17 cellular contexts compared by ENCODE assay signal in the genomic region with DNA sequence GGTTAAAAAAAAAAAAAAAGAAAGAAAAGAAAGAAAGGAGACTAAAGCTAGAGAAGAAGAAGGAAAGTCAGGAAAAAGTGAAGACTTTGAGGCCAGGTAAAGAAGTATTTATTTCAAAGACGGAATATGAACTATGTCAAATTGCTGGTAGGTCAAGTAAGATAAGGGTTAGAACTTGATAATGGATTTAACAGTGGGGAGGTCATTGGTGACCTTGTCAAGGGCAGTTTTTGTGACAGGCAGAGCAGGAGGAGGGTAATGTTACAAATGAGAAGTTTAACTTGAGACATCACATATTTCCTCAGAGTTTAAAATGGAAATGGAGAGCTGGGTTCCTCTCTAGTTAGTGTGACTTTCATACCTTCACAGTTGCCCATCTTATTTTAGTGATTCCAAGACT. TPM values are rescaled to one million over a fixed set of nuclear protein-coding genes. Genes with fewer than 3 reads are reported as not detected.
DNase-seq lines count a peak whose midpoint lies in the region; ATAC-seq, FAIRE-seq and TF ChIP-seq lines count a peak whose summit lies in the region.
"Had no signal": no experiment of that assay in that cellular context is flagged by ENCODE, and none has a peak within 500 bp of the region (broad histone marks: within the 10 kb centered on the region; RNA-seq: fewer than 3 reads in every experiment).

No MANE protein-coding gene starts in this region.

- peak; percentile 41 for ATAC-seq in left ventricle myocardium superior
- ATAC-seq in GM12878: no peak
- no peak for ATAC-seq in HG03469 (IDR thresholded peaks at IDR 0.05; ENCODE audit: unreplicated experiment)

- H3K36me3 ChIP-seq in right atrium auricular region (no peaks in the 10 kb centered on the region), GM12878 (ENCODE audit: control insufficient read depth in 2 of 2, insufficient read depth in 2 of 2, low read length in 1 of 2) (no peaks in the 10 kb centered on the region)

- H3K36me3 Mint-ChIP-seq in nephron (ENCODE audit: low read depth): no peaks in the 10 kb centered on the region

- H3K9me3 ChIP-seq in right atrium auricular region (no peaks in the 10 kb centered on the region), GM12878 (replicated peaks; ENCODE audit: control insufficient read depth, insufficient read depth, low read length) (no peaks in the 10 kb centered on the region)

- no peaks in the 10 kb centered on the region for H3K9me3 Mint-ChIP-seq in nephron
- H3K9me3 Mint-ChIP-seq: CD4-positive, alpha-beta memory T cell had no signal

- TF ChIP-seq POLR2A in GM12878 (IDR thresholded peaks at IDR 0.05; ENCODE audit: low read depth, low read length): no peak

- H3K4me3 ChIP-seq in right atrium auricular region: no peak overlapping the region
- H3K4me3 ChIP-seq in GM12878: no peak overlapping the region
- H3K4me3 ChIP-seq: GM23248 had no signal

- no peak overlapping the region for H3K4me2 ChIP-seq in GM12878 (ENCODE audit: control insufficient read depth, insufficient read depth)

- in situ Hi-C loops in GM12878 (cut with MboI): no loop called here

- TF ChIP-seq EP300 in GM12878 (IDR thresholded peaks at IDR 0.05; ENCODE audit: borderline replicate concordance in 1 of 2, control insufficient read depth in 1 of 2, low read depth in 2 of 2, low read length in 2 of 2): no peak

- intact Hi-C loops in left ventricle myocardium superior (cut with micrococcal nuclease) (no loop called here), GM12878 (cut with micrococcal nuclease; ENCODE audit: unreplicated experiment) (no loop called here)

- H4K20me1 ChIP-seq in GM12878 (ENCODE audit: control insufficient read depth, insufficient read depth): no peaks in the 10 kb centered on the region

- FAIRE-seq in GM12878 (lab: Jason Lieb, UNC): no peak
- FAIRE-seq: G401.6, GM19239, H1 had no signal

- POLR2A ChIA-PET in GM12878 (lab: Charles Lee): interaction anchor here (0.9 to 1.0 kb wide), 2 partner anchors 10 to 13 kb away, joined by 3 to 5 read pairs; partner anchors contain the start of gene WDR7

- H3K4me1 Mint-ChIP-seq in nephron: peaks cover 32% of the 10 kb centered on the region

- H3K27me3 Mint-ChIP-seq in nephron (ENCODE audit: low read depth): no peaks in the 10 kb centered on the region
- H3K27me3 Mint-ChIP-seq: CD4-positive, alpha-beta memory T cell had no signal

- peaks cover 2% of the 10 kb centered on the region; the same call in 1 of the 2 replicates for H3K79me2 ChIP-seq in GM12878 (ENCODE audit: control insufficient read depth, insufficient read depth, low read length)

- no peak overlapping the region for H2AFZ ChIP-seq in GM12878 (ENCODE audit: control insufficient read depth, low read depth, low read length)
- H2AFZ ChIP-seq: GM23248 had no signal

- CTCF ChIA-PET in GM12878 (lab: Yijun Ruan, JAX): no interaction called here

- no peak overlapping the region for H3K9ac ChIP-seq in GM12878 (ENCODE audit: control insufficient read depth, insufficient read depth, low read length)
- H3K9ac ChIP-seq: GM23248 had no signal

- no peak for TF ChIP-seq RAD21 in GM12878 (IDR thresholded peaks at IDR 0.05; ENCODE audit: insufficient read depth, low read depth, low read length)

- H3K4me1 ChIP-seq in right atrium auricular region (peaks cover 0 to 9% of the 10 kb centered on the region in 2 donors), GM12878 (ENCODE audit: control insufficient read depth, insufficient read depth, low read length) (no peaks in the 10 kb centered on the region)

- RAD21 ChIA-PET in GM12878 (lab: Charles Lee; ENCODE audit: unreplicated experiment): no interaction called here

- no peak for TF ChIP-seq CTCF in right atrium auricular region (IDR thresholded peaks at IDR 0.05)
- no peak for TF ChIP-seq CTCF in GM12878 (IDR thresholded peaks at IDR 0.05 in 2 of 3, conservative IDR thresholded peaks at IDR 0.05 in 1 of 3; ENCODE audit: control insufficient read depth in 2 of 3, extremely low read depth in 1 of 3, insufficient read depth in 1 of 3, low read depth in 3 of 3, low read length in 3 of 3)
- TF ChIP-seq CTCF in nephron (IDR thresholded peaks at IDR 0.05; ENCODE audit: unreplicated experiment in 3 of 3): no peak

- BruUV-seq in GM12878 (replicated peaks; lab: Mats Ljungman, UMichigan): TSS peak; percentile 20

- no peak for DNase-seq in left ventricle myocardium superior
- no peak for DNase-seq in right atrium auricular region (ENCODE audit: low spot score)
- no peak for DNase-seq in GM12878 (ENCODE audit: low read depth, low spot score)
- DNase-seq in DMS153 treated with DMSO at 0.1 percent for 48 hours (lab: John Stamatoyannopoulos, UW; ENCODE audit: unreplicated experiment): no peak
- DNase-seq: C1 segment of cervical spinal cord; Calu3; CD4-positive, alpha-beta memory T cell; COR-L47; DND-41; GM23248; H7; HCEC 1CT had no signal

- H3K27ac ChIP-seq in right atrium auricular region (no peak overlapping the region), GM12878 (ENCODE audit: control insufficient read depth, insufficient read depth) (no peak overlapping the region)
- H3K27ac ChIP-seq: GM23248 had no signal

- 100% methylated on average over 1 of the region's 1 CpG for WGBS in GM12878 (ENCODE audit: insufficient coverage, insufficient replicate concordance, low lambda C conversion rate, missing lambda C conversion rate)

- H3K27me3 ChIP-seq in right atrium auricular region: no peaks in the 10 kb centered on the region
- H3K27me3 ChIP-seq in GM12878 (replicated peaks in 1 of 2; ENCODE audit: control insufficient read depth in 2 of 2, insufficient read depth in 2 of 2, low read length in 1 of 2): no peaks in the 10 kb centered on the region

- H3K4me3 Mint-ChIP-seq in nephron: no peak overlapping the region

- SMC1A ChIA-PET in GM12878 (lab: Charles Lee; ENCODE audit: uncharacterized antibody, unreplicated experiment): interaction anchor here (0.6 to 1.1 kb wide), 2 partner anchors 22 to 32 kb away, joined by 3 to 4 read pairs; no protein-coding TSS in a partner anchor

- H3K27ac Mint-ChIP-seq in nephron: peak overlapping the region in 2 of 3 experiments; percentile 6 to 56

TF ChIP-seq in GM12878, 131 proteins besides CTCF, POLR2A, EP300 and RAD21 (continues in another document):
- TF ChIP-seq ZNF622 (IDR thresholded peaks at IDR 0.05): no peak
- no peak for TF ChIP-seq TARDBP (IDR thresholded peaks at IDR 0.05; ENCODE audit: borderline replicate concordance)
- TF ChIP-seq BHLHE40 (IDR thresholded peaks at IDR 0.05; ENCODE audit: borderline replicate concordance in 1 of 2, low read depth in 2 of 2, low read length in 1 of 2): no peak

RNA-seq across cellular contexts. Expression of gene WDR7, which starts 9.5 kb away (rescaled TPM):
- total RNA-seq in left ventricle myocardium superior (25.8 TPM), right atrium auricular region (10 to 100 TPM; 22.3 to 24.0 TPM), GM12878 (2014; rRNA removed) (16.5 and 18.7 TPM in 2 replicates), GM12878 (2014; rRNA removed; fragmentation: Illumina TruSeq; extraction: Trizol) (14.1 and 15.3 TPM in 2 replicates), GM12878 (2021) (14.1 and 15.2 TPM in 2 replicates)
- total RNA-seq in GM12878 (2013; cell fraction: nucleolus; rRNA removed): 76.9 and 83.4 TPM in 2 replicates
- 2.9 TPM for polyA plus RNA-seq in GM12878 (2011; ENCODE audit: low read depth)
- polyA plus RNA-seq in GM12878 (2011; rRNA removed) (8.7 and 9.0 TPM in 2 replicates), GM12878 (2014; fragmentation: Illumina TruSeq; extraction: Trizol) (10.4 and 11.5 TPM in 2 replicates), GM12878 (2014; fragmentation: Nextera tagmentation; extraction: Ambion mirVana) (1 to 10 TPM; 2.8 to 3.1 TPM), GM12878 (2014; rRNA removed) (5.8 and 8.0 TPM in 2 replicates), GM12878 (2016; fragmentation: Nextera tagmentation; extraction: Ambion mirVana) (10 to 100 TPM; 13.0 to 13.6 TPM)
- 5.7 and 9.1 TPM in 2 replicates for polyA plus RNA-seq in GM12878 (2011; cell fraction: cytosol; rRNA removed)
- 15.1 and 17.0 TPM in 2 replicates for polyA plus RNA-seq in GM12878 (2011; cell fraction: nucleus; rRNA removed)
- 4.6 and 5.5 TPM in 2 replicates for polyA plus RNA-seq in GM12878 (2012)
- 62.1 and 141 TPM in 2 replicates for polyA minus RNA-seq in GM12878 (2011; rRNA and poly(A)+ RNA removed)
- polyA minus RNA-seq in GM12878 (2011; cell fraction: cytosol; rRNA and poly(A)+ RNA removed): 13.2 and 14.0 TPM in 2 replicates
- 59.0 and 95.4 TPM in 2 replicates for polyA minus RNA-seq in GM12878 (2011; cell fraction: nucleus; rRNA and poly(A)+ RNA removed)

RNA-seq across cellular contexts. Expression of gene TXNL1, which starts 22.3 kb away (rescaled TPM):
- 113 TPM for total RNA-seq in left ventricle myocardium superior
- total RNA-seq in right atrium auricular region: 10 to 100 TPM; 45.8 to 59.1 TPM
- 37.3 and 38.2 TPM in 2 replicates for total RNA-seq in GM12878 (2013; cell fraction: nucleolus; rRNA removed)
- total RNA-seq in GM12878 (2014; rRNA removed): 30.9 and 38.7 TPM in 2 replicates
- 57.4 and 63.0 TPM in 2 replicates for total RNA-seq in GM12878 (2014; rRNA removed; fragmentation: Illumina TruSeq; extraction: Trizol)
- total RNA-seq in GM12878 (2021): 64.6 and 69.4 TPM in 2 replicates
- 43.1 TPM for polyA plus RNA-seq in GM12878 (2011; ENCODE audit: low read depth)
- 96.1 and 138 TPM in 2 replicates for polyA plus RNA-seq in GM12878 (2011; rRNA removed)
- polyA plus RNA-seq in GM12878 (2011; cell fraction: cytosol; rRNA removed): 32.2 and 36.6 TPM in 2 replicates
- polyA plus RNA-seq in GM12878 (2011; cell fraction: nucleus; rRNA removed): 30.4 and 36.2 TPM in 2 replicates
- 80.0 and 95.2 TPM in 2 replicates for polyA plus RNA-seq in GM12878 (2012)
- polyA plus RNA-seq in GM12878 (2014; fragmentation: Illumina TruSeq; extraction: Trizol): 103 and 136 TPM in 2 replicates
- 10 to 100 TPM; 32.8 to 54.9 TPM for polyA plus RNA-seq in GM12878 (2014; fragmentation: Nextera tagmentation; extraction: Ambion mirVana)
- 66.7 and 77.9 TPM in 2 replicates for polyA plus RNA-seq in GM12878 (2014; rRNA removed)
- 100 to 1,000 TPM; 123 to 124 TPM for polyA plus RNA-seq in GM12878 (2016; fragmentation: Nextera tagmentation; extraction: Ambion mirVana)
- polyA minus RNA-seq in GM12878 (2011; rRNA and poly(A)+ RNA removed): 23.6 and 40.0 TPM in 2 replicates
- 11.4 and 11.9 TPM in 2 replicates for polyA minus RNA-seq in GM12878 (2011; cell fraction: cytosol; rRNA and poly(A)+ RNA removed)
- polyA minus RNA-seq in GM12878 (2011; cell fraction: nucleus; rRNA and poly(A)+ RNA removed): 17.9 and 31.4 TPM in 2 replicates
